Comparison of ENCODE assay signal across 28 cellular contexts in genomic region chr11:94150704-94151103, GRCh38. TPM values are rescaled to one million over a fixed set of nuclear protein-coding genes. Genes with fewer than 3 reads are reported as not detected.
DNase-seq lines count a peak whose midpoint lies in the region; ATAC-seq, FAIRE-seq and TF ChIP-seq lines count a peak whose summit lies in the region.
"Had no signal": no experiment of that assay in that cellular context is flagged by ENCODE, and none has a peak within 500 bp of the region (broad histone marks: within the 10 kb centered on the region; RNA-seq: fewer than 3 reads in every experiment).

No MANE protein-coding gene starts in this region.

- CTCF ChIA-PET in mammary epithelial cell (lab: Charles Lee; ENCODE audit: low non-redundant PET), result interaction anchor here (0.6 kb wide), 2 partner anchors 16 to 45 kb away, joined by 3 to 4 read pairs; no protein-coding TSS in a partner anchor
- CTCF ChIA-PET in MCF 10A (lab: Yijun Ruan, JAX), result interaction anchor here (0.6 to 2.3 kb wide), 11 partner anchors 19 to 682 kb away, joined by 3 to 14 read pairs (median 4); no protein-coding TSS in a partner anchor

- H3K9me3 Mint-ChIP-seq in MCF 10A (ENCODE audit: unreplicated experiment) (no peaks in the 10 kb centered on the region), chondrocyte (ENCODE audit: low read depth) (no peaks in the 10 kb centered on the region)
- H3K9me3 Mint-ChIP-seq: activated CD4-positive, alpha-beta T cell treated with anti-CD3 and anti-CD28 coated beads, Interleukin-2, amount 10 ng/mL, durations not matched to agents 7 days and 5 days; central memory CD8-positive, alpha-beta T cell had no signal

- BruUV-seq in mammary epithelial cell (replicated peaks; lab: Mats Ljungman, UMichigan), result no TSS peak
- no TSS peak for BruUV-seq in MCF 10A (replicated peaks; lab: Mats Ljungman, UMichigan)

- H3K27ac ChIP-seq in mammary epithelial cell (ENCODE audit: insufficient read depth, low read depth, low read length), result no peak overlapping the region
- H3K27ac ChIP-seq in muscle layer of duodenum (ENCODE audit: low read length), result peak overlapping the region; percentile 10
- H3K27ac ChIP-seq: neutrophil, stomach, transverse colon had no signal

- H3K27me3 Mint-ChIP-seq in MCF 10A (ENCODE audit: insufficient read depth, unreplicated experiment), result no peaks in the 10 kb centered on the region
- no peaks in the 10 kb centered on the region for H3K27me3 Mint-ChIP-seq in T-helper 17 cell
- H3K27me3 Mint-ChIP-seq in chondrocyte (ENCODE audit: low read depth), result no peaks in the 10 kb centered on the region
- H3K27me3 Mint-ChIP-seq: activated CD4-positive, alpha-beta T cell treated with anti-CD3 and anti-CD28 coated beads, Interleukin-2, amount 10 ng/mL, durations not matched to agents 7 days and 5 days; activated CD8-positive, alpha-beta memory T cell treated with anti-CD3 and anti-CD28 coated beads, Interleukin-2, amount 10 ng/mL, durations not matched to agents 7 days and 5 days; activated naive CD8-positive, alpha-beta T cell; central memory CD8-positive, alpha-beta T cell had no signal

- intact Hi-C loops in mammary epithelial cell (cut with micrococcal nuclease) (no loop called here), MCF 10A (cut with micrococcal nuclease) (no loop called here)

- no peak for FAIRE-seq in HTR-8/SVneo (lab: Jason Lieb, UNC)
- FAIRE-seq: A204.1, GM18507, H1, small intestine had no signal

- H3K79me2 ChIP-seq in mammary epithelial cell (ENCODE audit: insufficient read depth, low read length), result peaks cover 90% of the 10 kb centered on the region

- TF ChIP-seq CTCF in mammary epithelial cell (conservative IDR thresholded peaks at IDR 0.05 in 1 of 2, IDR thresholded peaks at IDR 0.05 in 1 of 2; ENCODE audit: extremely low read depth in 1 of 2, insufficient read depth in 1 of 2, low read depth in 1 of 2, low read length in 2 of 2), result no peak
- TF ChIP-seq CTCF in MCF 10A (IDR thresholded peaks at IDR 0.05; ENCODE audit: unreplicated experiment), result no peak
- TF ChIP-seq CTCF in chondrocyte (IDR thresholded peaks at IDR 0.05), result no peak

- H3K4me2 ChIP-seq in mammary epithelial cell (ENCODE audit: insufficient read depth, low read depth, low read length), result peak overlapping the region; percentile 20

- no peak overlapping the region for H3K9ac ChIP-seq in mammary epithelial cell (ENCODE audit: insufficient read depth, low read length)

- peaks cover 20% of the 10 kb centered on the region for H3K36me3 Mint-ChIP-seq in MCF 10A (ENCODE audit: insufficient read depth, unreplicated experiment)
- peaks cover 4% of the 10 kb centered on the region for H3K36me3 Mint-ChIP-seq in T-helper 17 cell (ENCODE audit: low read depth)
- H3K36me3 Mint-ChIP-seq in chondrocyte (ENCODE audit: low read depth), result peaks cover 2% of the 10 kb centered on the region

- H3K9me3 ChIP-seq in mammary epithelial cell (replicated peaks; ENCODE audit: insufficient read depth, low read length), result no peaks in the 10 kb centered on the region
- H3K9me3 ChIP-seq in T-helper 17 cell (ENCODE audit: control insufficient read depth, low read length, poor library complexity, severe bottlenecking), result no peaks in the 10 kb centered on the region
- H3K9me3 ChIP-seq in muscle layer of duodenum (ENCODE audit: control insufficient read depth in 1 of 2, low read length in 2 of 2), result no peaks in the 10 kb centered on the region
- H3K9me3 ChIP-seq in HAP-1, result no peaks in the 10 kb centered on the region
- H3K9me3 ChIP-seq: neutrophil, stomach, transverse colon had no signal

- peaks cover 54% of the 10 kb centered on the region for H3K4me1 ChIP-seq in mammary epithelial cell (ENCODE audit: insufficient read depth, low read length)
- peaks cover 16 to 30% of the 10 kb centered on the region in 2 donors for H3K4me1 ChIP-seq in muscle layer of duodenum (ENCODE audit: control insufficient read depth in 1 of 2, insufficient read depth in 2 of 2, low read length in 2 of 2)
- no peaks in the 10 kb centered on the region for H3K4me1 ChIP-seq in HAP-1

- H3K4me3 ChIP-seq in mammary epithelial cell (replicated peaks in 1 of 3; ENCODE audit: insufficient read depth in 1 of 3, low read depth in 2 of 3, low read length in 3 of 3), result no peak overlapping the region
- no peak overlapping the region for H3K4me3 ChIP-seq in muscle layer of duodenum (ENCODE audit: low read depth in 1 of 2, low read length in 2 of 2)
- H3K4me3 ChIP-seq in HAP-1, result no peak overlapping the region
- H3K4me3 ChIP-seq: stomach, transverse colon had no signal

- dilution Hi-C loops in mammary epithelial cell (cut with HindIII; ENCODE audit: low sequenced_read_pairs), result no loop called here

- H3K4me3 Mint-ChIP-seq in MCF 10A (ENCODE audit: unreplicated experiment) (no peak overlapping the region), T-helper 17 cell (no peak overlapping the region), chondrocyte (ENCODE audit: unreplicated experiment) (no peak overlapping the region)
- H3K4me3 Mint-ChIP-seq: activated CD4-positive, alpha-beta T cell treated with anti-CD3 and anti-CD28 coated beads, Interleukin-2, amount 10 ng/mL, durations not matched to agents 7 days and 5 days; activated CD8-positive, alpha-beta memory T cell treated with anti-CD3 and anti-CD28 coated beads, Interleukin-2, amount 10 ng/mL, durations not matched to agents 7 days and 5 days; activated naive CD8-positive, alpha-beta T cell; central memory CD8-positive, alpha-beta T cell had no signal

- DNase-seq in mammary epithelial cell (no peak), MCF 10A (ENCODE audit: unreplicated experiment) (no peak), T-helper 17 cell (no peak), HTR-8/SVneo (ENCODE audit: insufficient read length, low spot score) (no peak), chondrocyte (ENCODE audit: low spot score) (no peak), HuH-7 (ENCODE audit: low spot score) (no peak), HAP-1 (ENCODE audit: low spot score in 2 of 2) (no peak)
- DNase-seq: activated CD4-positive, alpha-beta T cell treated with anti-CD3 and anti-CD28 coated beads, Interleukin-2, amount 10 ng/mL, durations not matched to agents 7 days and 5 days; activated CD8-positive, alpha-beta memory T cell treated with anti-CD3 and anti-CD28 coated beads, Interleukin-2, amount 10 ng/mL, durations not matched to agents 7 days and 5 days; C1 segment of cervical spinal cord; DMS 273 treated with DMSO at 0.1 percent for 48 hours; foreskin melanocyte; hippocampal formation; KG1; NCI-H146; SHP77 treated with DMSO at 0.1 percent for 48 hours; small intestine; stimulated activated CD4-positive, alpha-beta T cell treated with anti-CD3 and anti-CD28 coated beads, Interleukin-4, amount 100 ng/mL, for 1 hour; stomach; SW 1271; transverse colon had no signal

- peaks cover 57% of the 10 kb centered on the region for H3K4me1 Mint-ChIP-seq in MCF 10A (ENCODE audit: insufficient read depth, unreplicated experiment)
- H3K4me1 Mint-ChIP-seq in T-helper 17 cell, result peaks cover 53% of the 10 kb centered on the region
- peaks cover 69% of the 10 kb centered on the region for H3K4me1 Mint-ChIP-seq in chondrocyte (ENCODE audit: low read depth)

- no peaks in the 10 kb centered on the region for H3K27me3 ChIP-seq in mammary epithelial cell (ENCODE audit: insufficient read depth, low read length)
- no peaks in the 10 kb centered on the region for H3K27me3 ChIP-seq in muscle layer of duodenum (ENCODE audit: low read depth, low read length)
- H3K27me3 ChIP-seq in HAP-1 (ENCODE audit: low read depth), result no peaks in the 10 kb centered on the region; the same call in 1 of the 2 replicates
- H3K27me3 ChIP-seq: neutrophil, stomach, transverse colon had no signal

- H4K20me1 ChIP-seq in mammary epithelial cell (ENCODE audit: insufficient read depth, low read length), result no peaks in the 10 kb centered on the region

- POLR2A ChIA-PET in MCF 10A (lab: Yijun Ruan, JAX), result interaction anchor here (0.8 to 2.8 kb wide), 7 partner anchors 9 to 44 kb away, joined by 3 to 19 read pairs (median 8); partner anchors contain the start of gene PANX1

- ATAC-seq in T-helper 17 cell, result no peak
- ATAC-seq: activated CD8-positive, alpha-beta memory T cell treated with anti-CD3 and anti-CD28 coated beads, Interleukin-2, amount 10 ng/mL, durations not matched to agents 7 days and 5 days had no signal

- no peak overlapping the region for H2AFZ ChIP-seq in mammary epithelial cell (ENCODE audit: low read depth, low read length)

- no peaks in the 10 kb centered on the region for H3K36me3 ChIP-seq in mammary epithelial cell (ENCODE audit: insufficient read depth, low read length)
- H3K36me3 ChIP-seq in muscle layer of duodenum (ENCODE audit: control insufficient read depth in 1 of 2, insufficient read depth in 2 of 2, low read length in 2 of 2), result no peaks in the 10 kb centered on the region
- H3K36me3 ChIP-seq in HAP-1 (replicated peaks), result no peaks in the 10 kb centered on the region
- H3K36me3 ChIP-seq: neutrophil had no signal

- H3K27ac Mint-ChIP-seq in MCF 10A (ENCODE audit: low read depth, unreplicated experiment) (no peak overlapping the region), T-helper 17 cell (peak overlapping the region; percentile 32), chondrocyte (ENCODE audit: unreplicated experiment) (no peak overlapping the region)
- H3K27ac Mint-ChIP-seq: activated CD4-positive, alpha-beta T cell treated with anti-CD3 and anti-CD28 coated beads, Interleukin-2, amount 10 ng/mL, durations not matched to agents 7 days and 5 days; activated CD8-positive, alpha-beta memory T cell treated with anti-CD3 and anti-CD28 coated beads, Interleukin-2, amount 10 ng/mL, durations not matched to agents 7 days and 5 days; activated naive CD8-positive, alpha-beta T cell had no signal

- in situ Hi-C loops in mammary epithelial cell (cut with MboI; ENCODE audit: low sequenced_read_pairs in 2 of 2), result loop anchor here in 1 of 2 donors (25.0 kb wide), 1 partner anchor 337 kb away; the partner anchor contains the start of genes ANKRD49 and MRE11
- in situ Hi-C loops in HAP-1 (cut with MboI; ENCODE audit: low sequenced_read_pairs), result no loop called here

RNA-seq across cellular contexts. Expression of gene PANX1, which starts 22.1 kb away (rescaled TPM):
- total RNA-seq in mammary epithelial cell (10 to 100 TPM; 42.1 to 48.2 TPM), MCF 10A (2022) (26.1 and 30.1 TPM in 2 replicates), T-helper 17 cell (10 to 100 TPM in 1 of 2 donors, 1 to 10 TPM in 1; 7.1 to 19.8 TPM), chondrocyte (25.6 to 36.4 TPM (median 35.7 TPM) in 3 replicates)
- polyA plus RNA-seq in mammary epithelial cell, result 30.9 TPM
- polyA minus RNA-seq in mammary epithelial cell, result 62.4 TPM
